ENCODE assay signal across 11 cellular contexts in the genomic region with DNA sequence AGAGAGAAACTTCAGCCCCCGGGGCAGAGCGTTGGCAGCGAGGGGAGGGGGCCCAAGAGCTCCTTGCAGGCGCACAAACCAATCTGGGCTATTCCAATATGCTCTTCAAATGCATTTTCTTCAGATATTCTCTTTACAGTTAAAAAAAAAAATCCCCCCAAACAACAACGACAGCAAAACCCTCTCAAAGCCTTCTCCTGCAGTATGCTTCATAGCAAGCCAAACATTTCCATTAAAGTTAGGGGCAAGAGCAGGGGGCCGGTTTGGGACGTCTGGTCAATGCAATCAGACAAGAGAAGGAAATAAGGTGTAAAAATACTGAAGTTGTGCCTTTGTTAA. TPM values are rescaled to one million over a fixed set of nuclear protein-coding genes. Genes with fewer than 3 reads are reported as not detected.
A peak's percentile ranks its signal among the peaks of the same experiment; 100 is the strongest.
DNase-seq lines count a peak whose midpoint lies in the region; ATAC-seq, FAIRE-seq and TF ChIP-seq lines count a peak whose summit lies in the region.
"Had no signal": no experiment of that assay in that cellular context is flagged by ENCODE, and none has a peak within 500 bp of the region (broad histone marks: within the 10 kb centered on the region; RNA-seq: fewer than 3 reads in every experiment).

No MANE protein-coding gene starts in this region.

- no peak overlapping the region for H3K27ac Mint-ChIP-seq in WTC11
- no peak overlapping the region for H3K27ac Mint-ChIP-seq in immature natural killer cell
- no peak overlapping the region for H3K27ac Mint-ChIP-seq in CD14-positive monocyte

- H3K9ac ChIP-seq in smooth muscle cell (ENCODE audit: low read depth) = no peak overlapping the region

- no peaks in the 10 kb centered on the region for H3K9me3 Mint-ChIP-seq in WTC11
- peaks cover 0 to 2% (median 0%) of the 10 kb centered on the region in 6 donors for H3K9me3 Mint-ChIP-seq in immature natural killer cell
- peaks cover 0 to 9% (median 1%) of the 10 kb centered on the region in 7 donors for H3K9me3 Mint-ChIP-seq in CD14-positive monocyte

- peaks cover 100% of the 10 kb centered on the region for H3K27me3 ChIP-seq in smooth muscle cell (ENCODE audit: low read depth)

- H3K4me1 Mint-ChIP-seq in WTC11 = peaks cover 4% of the 10 kb centered on the region
- peaks cover 4 to 6% of the 10 kb centered on the region in 2 donors for H3K4me1 Mint-ChIP-seq in immature natural killer cell
- peaks cover 6% of the 10 kb centered on the region for H3K4me1 Mint-ChIP-seq in CD14-positive monocyte

- intact Hi-C loops in CD14-positive monocyte (cut with micrococcal nuclease) = no loop called here

- TF ChIP-seq POLR2A in erythroblast (IDR thresholded peaks at IDR 0.05; ENCODE audit: low read length) = no peak

- H3K79me2 ChIP-seq in smooth muscle cell (ENCODE audit: low read depth) = no peaks in the 10 kb centered on the region

- H3F3A ChIP-seq in smooth muscle cell (ENCODE audit: low read depth) = no peaks in the 10 kb centered on the region

- H3K4me2 ChIP-seq in smooth muscle cell = peak overlapping the region; percentile 94

- H3K4me1 ChIP-seq in smooth muscle cell (ENCODE audit: low read depth) = peaks cover 6% of the 10 kb centered on the region

- H3K4me3 Mint-ChIP-seq in WTC11 (peak overlapping the region; percentile 73), immature natural killer cell (peak overlapping the region in 3 of 5 donors; percentile 39 to 60 (median 59)), CD14-positive monocyte (peak overlapping the region in 1 of 2 donors; percentile 69)

- FAIRE-seq in GM19239 (lab: Jason Lieb, UNC) = no peak

- H4K20me1 ChIP-seq in smooth muscle cell (ENCODE audit: low read depth) = no peaks in the 10 kb centered on the region

- H3K27ac ChIP-seq in smooth muscle cell (ENCODE audit: low read depth) = no peak overlapping the region
- H3K27ac ChIP-seq: 22Rv1 had no signal

- TF ChIP-seq CTCF in WTC11 (IDR thresholded peaks at IDR 0.05) (no peak), smooth muscle cell (IDR thresholded peaks at IDR 0.05; ENCODE audit: borderline replicate concordance, insufficient read depth, poor library complexity, severe bottlenecking) (no peak), CD14-positive monocyte (IDR thresholded peaks at IDR 0.05) (no peak)

- no peaks in the 10 kb centered on the region for H3K9me3 ChIP-seq in smooth muscle cell (replicated peaks; ENCODE audit: low read depth)

- H2AFZ ChIP-seq in smooth muscle cell (ENCODE audit: low read depth) = no peak overlapping the region

- H3K36me3 Mint-ChIP-seq in WTC11 (no peaks in the 10 kb centered on the region), immature natural killer cell (no peaks in the 10 kb centered on the region), CD14-positive monocyte (peaks cover 0 to 2% of the 10 kb centered on the region in 2 donors)

- WGBS in smooth muscle cell (ENCODE audit: low lambda C conversion rate) = 4% methylated on average over 7 of the region's 7 CpGs

- peak; percentile 1 for DNase-seq in DMS79 treated with DMSO at 0.1 percent for 48 hours (lab: John Stamatoyannopoulos, UW)
- DNase-seq in DMS79 (lab: John Stamatoyannopoulos, UW) = no peak
- no peak for DNase-seq in WTC11 (ENCODE audit: low spot score)
- DNase-seq in immature natural killer cell = no peak
- DNase-seq in smooth muscle cell (lab: John Stamatoyannopoulos, UW; ENCODE audit: unreplicated experiment) = no peak
- no peak for DNase-seq in erythroblast (lab: John Stamatoyannopoulos, UW)
- no peak for DNase-seq in CD14-positive monocyte (ENCODE audit: low spot score)
- DNase-seq in GM19239 (ENCODE audit: insufficient read length, low spot score) = no peak
- DNase-seq: KG1; stimulated activated naive CD4-positive, alpha-beta T cell had no signal

- no peak for ATAC-seq in WTC11

- CTCF ChIA-PET in WTC11 (lab: Charles Lee) = interaction anchor here (0.6 to 1.0 kb wide), 3 partner anchors 58 to 846 kb away, joined by 3 read pairs; no protein-coding TSS in a partner anchor

- H3K27me3 Mint-ChIP-seq in WTC11 (ENCODE audit: low read depth) (peaks cover 63% of the 10 kb centered on the region), immature natural killer cell (ENCODE audit: low read depth in 3 of 3) (peaks cover 2 to 40% (median 28%) of the 10 kb centered on the region in 3 donors), CD14-positive monocyte (ENCODE audit: low read depth in 3 of 3) (peaks cover 71 to 81% (median 73%) of the 10 kb centered on the region in 3 donors)

- POLR2A ChIA-PET in WTC11 (lab: Charles Lee) = no interaction called here

- H3K36me3 ChIP-seq in smooth muscle cell (ENCODE audit: low read depth) = no peaks in the 10 kb centered on the region

- peak overlapping the region; percentile 51 for H3K4me3 ChIP-seq in smooth muscle cell

TF ChIP-seq in WTC11, 78 proteins besides CTCF, POLR2A, EP300 and RAD21 (continues in another document):
- TF ChIP-seq CREM (CRISPR knock-in tag; IDR thresholded peaks at IDR 0.05) (no peak), ZNF416 (CRISPR knock-in tag; IDR thresholded peaks at IDR 0.05) (no peak), ZNF532 (CRISPR knock-in tag; IDR thresholded peaks at IDR 0.05; ENCODE audit: borderline replicate concordance) (no peak), E2F1 (CRISPR knock-in tag; IDR thresholded peaks at IDR 0.05) (no peak), TEAD1 (CRISPR knock-in tag; IDR thresholded peaks at IDR 0.05) (no peak), ARID4B (CRISPR knock-in tag; IDR thresholded peaks at IDR 0.05; ENCODE audit: borderline replicate concordance) (no peak)

RNA-seq across cellular contexts. Expression of gene CTXND1, which starts 0.2 kb away (rescaled TPM):
- total RNA-seq in WTC11 (2021) (0.04 to 0.05 TPM in 2 of 3 replicates, not detected in the other), smooth muscle cell (not detected in 2 replicates)
- polyA plus RNA-seq in immature natural killer cell (not detected), smooth muscle cell (0.06 and 0.28 TPM in 2 replicates), CD14-positive monocyte (not detected)
